8 cellular contexts compared by ENCODE assay signal in the genomic region with DNA sequence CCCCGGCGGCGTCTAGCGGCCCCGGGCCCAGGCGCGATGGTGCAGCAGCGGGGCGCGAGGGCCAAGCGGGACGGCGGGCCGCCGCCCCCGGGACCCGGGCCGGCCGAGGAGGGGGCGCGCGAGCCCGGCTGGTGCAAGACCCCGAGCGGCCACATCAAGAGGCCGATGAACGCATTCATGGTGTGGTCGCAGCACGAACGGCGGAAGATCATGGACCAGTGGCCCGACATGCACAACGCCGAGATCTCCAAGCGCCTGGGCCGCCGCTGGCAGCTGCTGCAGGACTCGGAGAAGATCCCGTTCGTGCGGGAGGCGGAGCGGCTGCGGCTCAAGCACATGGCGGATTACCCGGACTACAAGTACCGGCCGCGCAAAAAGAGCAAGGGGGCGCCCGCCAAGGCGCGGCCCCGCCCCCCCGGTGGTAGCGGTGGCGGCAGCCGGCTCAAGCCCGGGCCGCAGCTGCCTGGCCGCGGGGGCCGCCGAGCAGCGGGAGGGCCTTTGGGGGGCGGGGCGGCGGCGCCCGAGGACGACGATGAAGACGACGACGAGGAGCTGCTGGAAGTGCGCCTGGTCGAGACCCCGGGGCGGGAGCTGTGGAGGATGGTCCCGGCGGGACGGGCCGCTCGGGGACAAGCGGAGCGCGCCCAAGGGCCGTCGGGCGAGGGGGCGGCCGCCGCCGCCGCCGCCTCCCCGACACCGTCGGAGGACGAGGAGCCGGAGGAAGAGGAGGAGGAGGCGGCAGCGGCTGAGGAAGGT. TPM values are rescaled to one million over a fixed set of nuclear protein-coding genes. Genes with fewer than 3 reads are reported as not detected.
DNase-seq lines count a peak whose midpoint lies in the region; ATAC-seq, FAIRE-seq and TF ChIP-seq lines count a peak whose summit lies in the region.

No MANE protein-coding gene starts in this region.

- peaks cover 37% of the 10 kb centered on the region for H4K20me1 ChIP-seq in astrocyte (ENCODE audit: insufficient read depth, low read length)

- POLR2A ChIA-PET in activated CD4-positive, alpha-beta T cell treated with anti-CD3 and anti-CD28 coated beads for 36 hours (lab: Charles Lee) = interaction anchor here (0.6 to 1.9 kb wide), 2 partner anchors 27 to 100 kb away, joined by 4 to 7 read pairs; no protein-coding TSS in a partner anchor

- in situ Hi-C loops in SK-MEL-5 (cut with HindIII; ENCODE audit: low pct_unique_long_range_greater_than_20kb, low sequenced_read_pairs) = loop anchor here (10.0 kb wide), 1 partner anchor 61 kb away; no protein-coding TSS in a partner anchor

- no peak for TF ChIP-seq EP300 in Ishikawa (IDR thresholded peaks at IDR 0.05; ENCODE audit: borderline replicate concordance)

- H3K27me3 Mint-ChIP-seq in activated CD4-positive, alpha-beta T cell treated with anti-CD3 and anti-CD28 coated beads for 36 hours = no peaks in the 10 kb centered on the region
- H3K27me3 Mint-ChIP-seq in astrocyte (ENCODE audit: low read depth, unreplicated experiment) = peaks cover 3% of the 10 kb centered on the region
- H3K27me3 Mint-ChIP-seq in progenitor cell of endocrine pancreas = peaks cover 9% of the 10 kb centered on the region

- H3K4me3 Mint-ChIP-seq in activated CD4-positive, alpha-beta T cell treated with anti-CD3 and anti-CD28 coated beads for 36 hours = peak overlapping the region; percentile 73
- H3K4me3 Mint-ChIP-seq in astrocyte (ENCODE audit: unreplicated experiment) (peak overlapping the region; percentile 87), progenitor cell of endocrine pancreas (ENCODE audit: low read depth) (peak overlapping the region; percentile 89)

- H3K27me3 ChIP-seq in astrocyte (ENCODE audit: insufficient read depth, low read length) = no peaks in the 10 kb centered on the region

- peak overlapping the region; percentile 71 for H3K27ac ChIP-seq in astrocyte (ENCODE audit: low read depth, low read length)

- H3K27ac Mint-ChIP-seq in activated CD4-positive, alpha-beta T cell treated with anti-CD3 and anti-CD28 coated beads for 36 hours = no peak overlapping the region
- peak overlapping the region; percentile 47 for H3K27ac Mint-ChIP-seq in astrocyte (ENCODE audit: unreplicated experiment)
- peak overlapping the region; percentile 93 for H3K27ac Mint-ChIP-seq in progenitor cell of endocrine pancreas

- intact Hi-C loops in activated CD4-positive, alpha-beta T cell treated with anti-CD3 and anti-CD28 coated beads for 36 hours (cut with DNase I, micrococcal nuclease) = loop anchor here (1.0 to 5.0 kb wide), 9 partner anchors 16 to 506 kb away; a partner anchor contains a TSS

- H3K4me1 Mint-ChIP-seq in activated CD4-positive, alpha-beta T cell treated with anti-CD3 and anti-CD28 coated beads for 36 hours = peaks cover 20% of the 10 kb centered on the region
- H3K4me1 Mint-ChIP-seq in astrocyte (ENCODE audit: low read depth, unreplicated experiment) (peaks cover 27% of the 10 kb centered on the region), progenitor cell of endocrine pancreas (ENCODE audit: low read depth) (peaks cover 23% of the 10 kb centered on the region)

- no peak for TF ChIP-seq RAD21 in Ishikawa (IDR thresholded peaks at IDR 0.05; ENCODE audit: low read depth)

- H2AFZ ChIP-seq in astrocyte (ENCODE audit: low read depth, low read length) = peak overlapping the region; percentile 78

- ATAC-seq in activated CD4-positive, alpha-beta T cell treated with anti-CD3 and anti-CD28 coated beads for 36 hours = no peak
- no peak for ATAC-seq in GM19452 (IDR thresholded peaks at IDR 0.05; ENCODE audit: unreplicated experiment)

- TF ChIP-seq CTCF in astrocyte (IDR thresholded peaks at IDR 0.05; ENCODE audit: insufficient read depth, low read depth, low read length) (no peak), progenitor cell of endocrine pancreas (IDR thresholded peaks at IDR 0.05; ENCODE audit: unreplicated experiment) (no peak)

- DNase-seq in activated CD4-positive, alpha-beta T cell treated with anti-CD3 and anti-CD28 coated beads for 36 hours = peak; percentile 74
- DNase-seq in activated CD4-positive, alpha-beta T cell treated with anti-CD3 and anti-CD28 coated beads for 1 hour = no peak
- DNase-seq in SK-MEL-5 (ENCODE audit: low read depth, low spot score) (peak; percentile 53), astrocyte (ENCODE audit: low read depth) (peak; percentile 42), hepatic stellate cell (ENCODE audit: low spot score) (peak; percentile 63), progenitor cell of endocrine pancreas (ENCODE audit: low spot score, unreplicated experiment) (peak; percentile 55)

- H3K9ac ChIP-seq in astrocyte (ENCODE audit: low read length) = peak overlapping the region; percentile 75

- H3K36me3 ChIP-seq in astrocyte (ENCODE audit: insufficient read depth, low read length) = no peaks in the 10 kb centered on the region

- peaks cover 25% of the 10 kb centered on the region for H3K79me2 ChIP-seq in astrocyte (ENCODE audit: insufficient read depth, low read length)

- no peaks in the 10 kb centered on the region for H3K9me3 Mint-ChIP-seq in activated CD4-positive, alpha-beta T cell treated with anti-CD3 and anti-CD28 coated beads for 36 hours (ENCODE audit: low read depth)
- H3K9me3 Mint-ChIP-seq in astrocyte (ENCODE audit: unreplicated experiment) = peaks cover 3% of the 10 kb centered on the region
- no peaks in the 10 kb centered on the region for H3K9me3 Mint-ChIP-seq in progenitor cell of endocrine pancreas (ENCODE audit: low read depth)

- CTCF ChIA-PET in activated CD4-positive, alpha-beta T cell treated with anti-CD3 and anti-CD28 coated beads for 36 hours (lab: Charles Lee) = interaction anchor here (1.9 kb wide), 1 partner anchor 8 kb away, joined by 4 read pairs; no protein-coding TSS in a partner anchor

- no peak for FAIRE-seq in astrocyte (lab: Jason Lieb, UNC)

- H3K4me2 ChIP-seq in astrocyte (ENCODE audit: low read length) = peak overlapping the region; percentile 99

- H3K4me3 ChIP-seq in astrocyte (ENCODE audit: insufficient read depth, low read depth, low read length) = peak overlapping the region; percentile 76

- H3K36me3 Mint-ChIP-seq in activated CD4-positive, alpha-beta T cell treated with anti-CD3 and anti-CD28 coated beads for 36 hours (ENCODE audit: low read depth) = peaks cover 2% of the 10 kb centered on the region
- peaks cover 6% of the 10 kb centered on the region for H3K36me3 Mint-ChIP-seq in astrocyte (ENCODE audit: low read depth, unreplicated experiment)
- H3K36me3 Mint-ChIP-seq in progenitor cell of endocrine pancreas (ENCODE audit: insufficient read depth) = peaks cover 4% of the 10 kb centered on the region

- H3K9me3 ChIP-seq in astrocyte (ENCODE audit: insufficient read depth, low read depth, low read length) = no peaks in the 10 kb centered on the region

- peaks cover 45% of the 10 kb centered on the region for H3K4me1 ChIP-seq in astrocyte (ENCODE audit: insufficient read depth, low read length)

TF ChIP-seq in Ishikawa, 13 proteins besides CTCF, POLR2A, EP300 and RAD21 (continues in another document):
- TF ChIP-seq, protein P1, sequence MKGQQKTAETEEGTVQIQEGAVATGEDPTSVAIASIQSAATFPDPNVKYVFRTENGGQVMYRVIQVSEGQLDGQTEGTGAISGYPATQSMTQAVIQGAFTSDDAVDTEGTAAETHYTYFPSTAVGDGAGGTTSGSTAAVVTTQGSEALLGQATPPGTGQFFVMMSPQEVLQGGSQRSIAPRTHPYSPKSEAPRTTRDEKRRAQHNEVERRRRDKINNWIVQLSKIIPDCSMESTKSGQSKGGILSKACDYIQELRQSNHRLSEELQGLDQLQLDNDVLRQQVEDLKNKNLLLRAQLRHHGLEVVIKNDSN (IDR thresholded peaks at IDR 0.05) = no peak
- TF ChIP-seq TCF12 (IDR thresholded peaks at IDR 0.05; ENCODE audit: low read depth) = no peak
- no peak for TF ChIP-seq FOXM1 (IDR thresholded peaks at IDR 0.05; ENCODE audit: borderline replicate concordance, low read depth)
- TF ChIP-seq TEAD4 (IDR thresholded peaks at IDR 0.05) = no peak
- TF ChIP-seq ZBTB7A (IDR thresholded peaks at IDR 0.05; ENCODE audit: low read depth) = 0 out of 2 replicates have a peak, but pooled peaks have one; percentile 10
- TF ChIP-seq CEBPB (IDR thresholded peaks at IDR 0.05) = no peak

RNA-seq across cellular contexts. Expression of a gene that starts 0.7 kb away (rescaled TPM):
- total RNA-seq in activated CD4-positive, alpha-beta T cell treated with anti-CD3 and anti-CD28 coated beads for 36 hours = 1 to 10 TPM; 8.1 to 8.5 TPM
- 3.1 and 3.9 TPM in 2 replicates for total RNA-seq in SK-MEL-5 (2014; rRNA removed; shearing (Covaris generic))
- polyA plus RNA-seq in SK-MEL-5 (2015; cell fraction: cytosol; rRNA removed) = 30.3 and 31.9 TPM in 2 replicates
- polyA plus RNA-seq in SK-MEL-5 (2015; cell fraction: nucleus; rRNA removed) = 27.6 and 38.8 TPM in 2 replicates
- total RNA-seq in astrocyte = 43.4 and 45.1 TPM in 2 replicates
- 54.8 and 59.0 TPM in 2 replicates for total RNA-seq in progenitor cell of endocrine pancreas

RNA-seq across cellular contexts. Expression of a gene that starts 20.8 kb away (rescaled TPM):
- 1 to 10 TPM; 5.2 to 7.5 TPM for total RNA-seq in activated CD4-positive, alpha-beta T cell treated with anti-CD3 and anti-CD28 coated beads for 36 hours
- 38.2 and 41.8 TPM in 2 replicates for total RNA-seq in SK-MEL-5 (2014; rRNA removed; shearing (Covaris generic))
- polyA plus RNA-seq in SK-MEL-5 (2015; cell fraction: cytosol; rRNA removed) = 115 and 130 TPM in 2 replicates
- 52.2 and 57.2 TPM in 2 replicates for polyA plus RNA-seq in SK-MEL-5 (2015; cell fraction: nucleus; rRNA removed)
- total RNA-seq in astrocyte (57.8 and 64.0 TPM in 2 replicates), progenitor cell of endocrine pancreas (28.9 and 33.0 TPM in 2 replicates)

RNA-seq across cellular contexts. Expression of a gene that starts 28.7 kb away (rescaled TPM):
- 10 to 100 TPM; 15.6 to 16.4 TPM for total RNA-seq in activated CD4-positive, alpha-beta T cell treated with anti-CD3 and anti-CD28 coated beads for 36 hours
- 25.5 and 29.7 TPM in 2 replicates for total RNA-seq in SK-MEL-5 (2014; rRNA removed; shearing (Covaris generic))
- polyA plus RNA-seq in SK-MEL-5 (2015; cell fraction: cytosol; rRNA removed) = 28.3 and 33.4 TPM in 2 replicates
- polyA plus RNA-seq in SK-MEL-5 (2015; cell fraction: nucleus; rRNA removed) = 27.1 and 31.9 TPM in 2 replicates
- total RNA-seq in astrocyte (18.6 and 20.2 TPM in 2 replicates), progenitor cell of endocrine pancreas (30.5 and 31.2 TPM in 2 replicates)

RNA-seq across cellular contexts. Expression of a gene that starts 35.5 kb away (rescaled TPM):
- total RNA-seq in activated CD4-positive, alpha-beta T cell treated with anti-CD3 and anti-CD28 coated beads for 36 hours = 1 to 10 TPM; 7.0 to 8.1 TPM
- 1.6 and 1.7 TPM in 2 replicates for total RNA-seq in SK-MEL-5 (2014; rRNA removed; shearing (Covaris generic))
- polyA plus RNA-seq in SK-MEL-5 (2015; cell fraction: cytosol; rRNA removed) = 3.0 and 6.1 TPM in 2 replicates
- 23.7 and 34.1 TPM in 2 replicates for polyA plus RNA-seq in SK-MEL-5 (2015; cell fraction: nucleus; rRNA removed)
- 10.1 and 10.7 TPM in 2 replicates for total RNA-seq in astrocyte
- total RNA-seq in progenitor cell of endocrine pancreas = 69.9 and 70.1 TPM in 2 replicates

RNA-seq across cellular contexts. Expression of a gene that starts 54.5 kb away (rescaled TPM):
- total RNA-seq in activated CD4-positive, alpha-beta T cell treated with anti-CD3 and anti-CD28 coated beads for 36 hours = 10 to 100 TPM; 60.9 to 63.0 TPM
- total RNA-seq in SK-MEL-5 (2014; rRNA removed; shearing (Covaris generic)) = 146 and 157 TPM in 2 replicates
- 194 and 200 TPM in 2 replicates for polyA plus RNA-seq in SK-MEL-5 (2015; cell fraction: cytosol; rRNA removed)
- 55.7 and 57.4 TPM in 2 replicates for polyA plus RNA-seq in SK-MEL-5 (2015; cell fraction: nucleus; rRNA removed)
- total RNA-seq in astrocyte (33.0 and 36.9 TPM in 2 replicates), progenitor cell of endocrine pancreas (5.2 and 7.8 TPM in 2 replicates)
